8 cellular contexts compared by ENCODE assay signal in genomic region chr3:171162986-171163723, GRCh38.
A peak's percentile ranks its signal among the peaks of the same experiment; 100 is the strongest.
DNase-seq lines count a peak whose midpoint lies in the region; ATAC-seq, FAIRE-seq and TF ChIP-seq lines count a peak whose summit lies in the region.

No MANE protein-coding gene starts in this region.

- H3K9ac ChIP-seq in keratinocyte (ENCODE audit: control insufficient read depth, extremely low read depth, insufficient read depth, low read length), result no peak overlapping the region

- ATAC-seq in HG02852 (IDR thresholded peaks at IDR 0.05; ENCODE audit: unreplicated experiment) (no peak), HG03469 (IDR thresholded peaks at IDR 0.05; ENCODE audit: unreplicated experiment) (no peak)

- H3K36me3 ChIP-seq in keratinocyte (ENCODE audit: control insufficient read depth in 2 of 2, extremely low read depth in 1 of 2, insufficient read depth in 2 of 2, low read length in 2 of 2), result no peaks in the 10 kb centered on the region

- peaks cover 81% of the 10 kb centered on the region for H3K36me3 Mint-ChIP-seq in T-helper 2 cell treated with Interferon-gamma antibody and Interleukin-4, amounts not matched to agents 5 μg/mL and 100 μg/mL, for 36 hours (ENCODE audit: low read depth)

- H3K4me3 ChIP-seq in keratinocyte (ENCODE audit: control insufficient read depth in 2 of 3, extremely low read depth in 1 of 3, insufficient read depth in 2 of 3, low read depth in 1 of 3, low read length in 3 of 3), result no peak overlapping the region

- no peaks in the 10 kb centered on the region for H3K27me3 ChIP-seq in keratinocyte (ENCODE audit: control insufficient read depth, extremely low read depth, insufficient read depth, low read length)

- no peaks in the 10 kb centered on the region for H3K9me1 ChIP-seq in keratinocyte (ENCODE audit: control insufficient read depth, extremely low read depth, insufficient read depth, low read length)

- FAIRE-seq in GM18507 (lab: Jason Lieb, UNC), result peak; percentile 71
- FAIRE-seq in keratinocyte (lab: Jason Lieb, UNC), result no peak

- no peaks in the 10 kb centered on the region for H3K79me2 ChIP-seq in keratinocyte (ENCODE audit: control insufficient read depth, insufficient read depth, low read length)

- H4K20me1 ChIP-seq in keratinocyte (ENCODE audit: control insufficient read depth, extremely low read depth, insufficient read depth, low read length), result no peaks in the 10 kb centered on the region

- H3K4me2 ChIP-seq in keratinocyte (ENCODE audit: control insufficient read depth, extremely low read depth, insufficient read depth, low read depth, low read length), result no peak overlapping the region

- DNase-seq in AML-193 (lab: John Stamatoyannopoulos, UW), result peak; percentile 52 to 62
- DNase-seq in GM18507 (ENCODE audit: extremely low spot score, insufficient read length, low read depth), result peak; percentile 22
- DNase-seq in T-helper 2 cell treated with Interferon-gamma antibody and Interleukin-4, amounts not matched to agents 5 μg/mL and 100 μg/mL, for 36 hours (ENCODE audit: low spot score), result no peak
- no peak for DNase-seq in keratinocyte (ENCODE audit: low read depth, low spot score)
- DNase-seq in inferior parietal cortex (ENCODE audit: extremely low spot score), result no peak
- DNase-seq in activated CD8-positive, alpha-beta memory T cell treated with anti-CD3 and anti-CD28 coated beads, Interleukin-2, amount 50 U/mL, for 48 hours, result no peak

- H3K9me3 ChIP-seq in keratinocyte (ENCODE audit: control insufficient read depth, low read depth, low read length), result no peaks in the 10 kb centered on the region

- no peak overlapping the region for H2AFZ ChIP-seq in keratinocyte (ENCODE audit: control insufficient read depth, low read length)

- TF ChIP-seq CTCF in keratinocyte (optimal IDR thresholded peaks at IDR 0.05 in 1 of 3, IDR thresholded peaks at IDR 0.05 in 1 of 3, conservative IDR thresholded peaks at IDR 0.05 in 1 of 3; ENCODE audit: extremely low read depth in 1 of 3, insufficient read depth in 2 of 3, low read length in 3 of 3), result peak in 2 of 3 experiments; percentile 61 to 67

- peaks cover 16% of the 10 kb centered on the region for H3K4me1 ChIP-seq in keratinocyte (ENCODE audit: control insufficient read depth, extremely low read depth, insufficient read depth, low read length)

- peaks cover 19% of the 10 kb centered on the region for H3K9me3 Mint-ChIP-seq in T-helper 2 cell treated with Interferon-gamma antibody and Interleukin-4, amounts not matched to agents 5 μg/mL and 100 μg/mL, for 36 hours

- H3K27ac Mint-ChIP-seq in T-helper 2 cell treated with Interferon-gamma antibody and Interleukin-4, amounts not matched to agents 5 μg/mL and 100 μg/mL, for 36 hours, result peak overlapping the region; percentile 15

- peaks cover 14% of the 10 kb centered on the region for H3K4me1 Mint-ChIP-seq in T-helper 2 cell treated with Interferon-gamma antibody and Interleukin-4, amounts not matched to agents 5 μg/mL and 100 μg/mL, for 36 hours (ENCODE audit: low read depth)

- no peaks in the 10 kb centered on the region for H3K27me3 Mint-ChIP-seq in T-helper 2 cell treated with Interferon-gamma antibody and Interleukin-4, amounts not matched to agents 5 μg/mL and 100 μg/mL, for 36 hours (ENCODE audit: low read depth)

- no peak overlapping the region for H3K4me3 Mint-ChIP-seq in T-helper 2 cell treated with Interferon-gamma antibody and Interleukin-4, amounts not matched to agents 5 μg/mL and 100 μg/mL, for 36 hours

- dilution Hi-C loops in keratinocyte (cut with MboI; ENCODE audit: extremely low pct_ligation_motif_present, low sequenced_read_pairs), result no loop called here

- no peak overlapping the region for H3K27ac ChIP-seq in keratinocyte (ENCODE audit: control insufficient read depth, insufficient read depth, low read length)

Comparison
In these comparisons a context has a peak if more than half of its experiments do, and no peak if none do; other contexts are left out.
1. DNase-seq: peak in AML-193 (2 of 2) and GM18507 (single experiment); none in T-helper 2 cell treated with Interferon-gamma antibody and Interleukin-4, amounts not matched to agents 5 μg/mL and 100 μg/mL, for 36 hours (single experiment), keratinocyte (single experiment), inferior parietal cortex (single experiment) and activated CD8-positive, alpha-beta memory T cell treated with anti-CD3 and anti-CD28 coated beads, Interleukin-2, amount 50 U/mL, for 48 hours (single experiment).